Comparison of ENCODE assay signal across 1 cellular context in the genomic region with DNA sequence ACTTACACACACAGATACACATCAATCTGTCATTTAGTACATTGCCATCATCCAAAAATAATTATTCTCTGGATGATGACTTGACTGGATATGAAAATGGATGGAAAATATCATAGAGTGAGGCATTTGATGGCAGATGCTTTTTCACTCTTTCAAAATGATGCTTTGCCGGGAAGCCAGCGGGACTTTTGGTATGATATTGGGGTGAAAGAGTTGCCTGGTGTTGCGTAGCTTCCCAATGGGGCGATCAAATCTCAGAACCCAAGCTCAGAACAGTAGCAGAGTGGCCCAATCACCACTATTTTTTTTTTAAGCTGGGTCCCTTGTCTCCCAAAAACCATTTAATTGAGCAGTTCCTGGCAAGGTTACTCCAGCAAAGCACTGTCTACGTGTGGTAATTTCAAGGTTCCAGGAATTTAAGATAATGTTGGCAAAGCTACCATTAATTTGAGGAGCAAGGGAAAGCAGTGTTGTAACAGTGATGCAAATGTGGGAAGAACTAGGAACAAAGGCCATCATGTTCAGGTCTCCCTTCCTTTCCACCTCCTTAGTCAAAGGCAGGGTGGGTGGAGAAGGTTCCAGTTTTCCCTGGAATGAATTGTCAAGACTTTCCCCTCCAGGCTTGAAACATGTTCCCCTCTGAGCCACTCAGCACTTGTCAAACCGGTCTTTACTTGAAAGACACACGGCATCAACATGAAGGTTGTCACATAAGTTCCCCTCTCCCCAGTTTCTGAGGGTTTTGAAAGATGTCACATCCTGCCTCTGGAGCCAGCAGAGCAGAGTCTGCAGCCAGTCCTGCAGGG.
TF ChIP-seq lines count a peak whose summit lies in the region.

No MANE protein-coding gene starts in this region.

TF ChIP-seq in HCT116, 20 proteins besides CTCF, POLR2A, EP300 and RAD21 (continued from another document):
- TF ChIP-seq, protein P1, sequence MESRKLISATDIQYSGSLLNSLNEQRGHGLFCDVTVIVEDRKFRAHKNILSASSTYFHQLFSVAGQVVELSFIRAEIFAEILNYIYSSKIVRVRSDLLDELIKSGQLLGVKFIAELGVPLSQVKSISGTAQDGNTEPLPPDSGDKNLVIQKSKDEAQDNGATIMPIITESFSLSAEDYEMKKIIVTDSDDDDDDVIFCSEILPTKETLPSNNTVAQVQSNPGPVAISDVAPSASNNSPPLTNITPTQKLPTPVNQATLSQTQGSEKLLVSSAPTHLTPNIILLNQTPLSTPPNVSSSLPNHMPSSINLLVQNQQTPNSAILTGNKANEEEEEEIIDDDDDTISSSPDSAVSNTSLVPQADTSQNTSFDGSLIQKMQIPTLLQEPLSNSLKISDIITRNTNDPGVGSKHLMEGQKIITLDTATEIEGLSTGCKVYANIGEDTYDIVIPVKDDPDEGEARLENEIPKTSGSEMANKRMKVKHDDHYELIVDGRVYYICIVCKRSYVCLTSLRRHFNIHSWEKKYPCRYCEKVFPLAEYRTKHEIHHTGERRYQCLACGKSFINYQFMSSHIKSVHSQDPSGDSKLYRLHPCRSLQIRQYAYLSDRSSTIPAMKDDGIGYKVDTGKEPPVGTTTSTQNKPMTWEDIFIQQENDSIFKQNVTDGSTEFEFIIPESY (IDR thresholded peaks at IDR 0.05; ENCODE audit: extremely low read depth, insufficient replicate concordance, low read length): no peak
- no peak for TF ChIP-seq CBX3 (IDR thresholded peaks at IDR 0.05; ENCODE audit: low read depth)
- no peak for TF ChIP-seq EZH2phosphoT487 (IDR thresholded peaks at IDR 0.05; ENCODE audit: borderline replicate concordance)
- no peak for TF ChIP-seq EGR1 (IDR thresholded peaks at IDR 0.05; ENCODE audit: low read depth)
- TF ChIP-seq, protein P2, sequence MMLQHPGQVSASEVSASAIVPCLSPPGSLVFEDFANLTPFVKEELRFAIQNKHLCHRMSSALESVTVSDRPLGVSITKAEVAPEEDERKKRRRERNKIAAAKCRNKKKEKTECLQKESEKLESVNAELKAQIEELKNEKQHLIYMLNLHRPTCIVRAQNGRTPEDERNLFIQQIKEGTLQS (IDR thresholded peaks at IDR 0.05): no peak
- TF ChIP-seq ELF1 (IDR thresholded peaks at IDR 0.05; ENCODE audit: borderline replicate concordance, low read depth): no peak
- TF ChIP-seq, protein P3, sequence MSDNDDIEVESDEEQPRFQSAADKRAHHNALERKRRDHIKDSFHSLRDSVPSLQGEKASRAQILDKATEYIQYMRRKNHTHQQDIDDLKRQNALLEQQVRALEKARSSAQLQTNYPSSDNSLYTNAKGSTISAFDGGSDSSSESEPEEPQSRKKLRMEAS (IDR thresholded peaks at IDR 0.05): no peak
- TF ChIP-seq JUND (IDR thresholded peaks at IDR 0.05): no peak
- TF ChIP-seq TCF7L2 (IDR thresholded peaks at IDR 0.05; ENCODE audit: borderline replicate concordance, extremely low read depth, insufficient read depth, insufficient read length): no peak
- TF ChIP-seq CEBPB (IDR thresholded peaks at IDR 0.05; ENCODE audit: low read depth): no peak
